Comparison of ENCODE assay signal across 11 cellular contexts in genomic region chr16:2913603-2914002, GRCh38. TPM values are rescaled to one million over a fixed set of nuclear protein-coding genes. Genes with fewer than 3 reads are reported as not detected.
DNase-seq lines count a peak whose midpoint lies in the region; ATAC-seq and TF ChIP-seq lines count a peak whose summit lies in the region.
"Had no signal": no experiment of that assay in that cellular context is flagged by ENCODE, and none has a peak within 500 bp of the region (broad histone marks: within the 10 kb centered on the region; RNA-seq: fewer than 3 reads in every experiment).

No MANE protein-coding gene starts in this region.

- H3K36me3 ChIP-seq in PC-3 (ENCODE audit: low read depth, low read length) = no peaks in the 10 kb centered on the region

- no peak overlapping the region for H3K27ac Mint-ChIP-seq in activated CD8-positive, alpha-beta T cell treated with anti-CD3 and anti-CD28 coated beads for 36 hours
- no peak overlapping the region for H3K27ac Mint-ChIP-seq in activated CD8-positive, alpha-beta T cell treated with anti-CD3 and anti-CD28 coated beads, Interleukin-2, amount 10 ng/mL, durations not matched to agents 7 days and 5 days
- H3K27ac Mint-ChIP-seq in progenitor cell of endocrine pancreas = no peak overlapping the region

- ATAC-seq in activated CD8-positive, alpha-beta T cell treated with anti-CD3 and anti-CD28 coated beads for 36 hours = no peak
- ATAC-seq in activated CD8-positive, alpha-beta T cell treated with anti-CD3 and anti-CD28 coated beads, Interleukin-2, amount 10 ng/mL, durations not matched to agents 7 days and 5 days = no peak
- ATAC-seq in PC-3 = no peak
- no peak for ATAC-seq in GM18870 (IDR thresholded peaks at IDR 0.05; ENCODE audit: unreplicated experiment)

- no peak for TF ChIP-seq CTCF in activated CD8-positive, alpha-beta T cell treated with anti-CD3 and anti-CD28 coated beads for 36 hours (IDR thresholded peaks at IDR 0.05)
- TF ChIP-seq CTCF in PC-3 (conservative IDR thresholded peaks at IDR 0.05; ENCODE audit: low read depth, low read length) (no peak), dorsolateral prefrontal cortex (IDR thresholded peaks at IDR 0.05 in 54 of 56, conservative IDR thresholded peaks at IDR 0.05 in 2 of 56; ENCODE audit: low read depth in 1 of 56, partially characterized antibody in 56 of 56) (no peak), progenitor cell of endocrine pancreas (IDR thresholded peaks at IDR 0.05; ENCODE audit: unreplicated experiment) (no peak)

- peaks cover 29% of the 10 kb centered on the region for H3K4me1 ChIP-seq in PC-3 (ENCODE audit: insufficient read depth, low read length)

- no peaks in the 10 kb centered on the region for H4K20me1 ChIP-seq in PC-3 (ENCODE audit: low read length)

- no peak overlapping the region for H3K4me3 ChIP-seq in PC-3 (ENCODE audit: low read length)
- H3K4me3 ChIP-seq in dorsolateral prefrontal cortex = peak overlapping the region in 46 of 59 donors; percentile 75 to 96 (median 87)
- H3K4me3 ChIP-seq: lung had no signal

- DNase-seq in activated CD8-positive, alpha-beta T cell treated with anti-CD3 and anti-CD28 coated beads for 36 hours = no peak
- no peak for DNase-seq in activated CD8-positive, alpha-beta T cell treated with anti-CD3 and anti-CD28 coated beads, Interleukin-2, amount 10 ng/mL, durations not matched to agents 7 days and 5 days
- no peak for DNase-seq in PC-3
- DNase-seq in dorsolateral prefrontal cortex = no peak
- DNase-seq in progenitor cell of endocrine pancreas (ENCODE audit: low spot score, unreplicated experiment) = no peak
- DNase-seq in HT-29 (ENCODE audit: low spot score) = no peak
- no peak for DNase-seq in NCI-H748 (lab: John Stamatoyannopoulos, UW; ENCODE audit: unreplicated experiment)

- peaks cover 4% of the 10 kb centered on the region for H3F3A ChIP-seq in PC-3 (ENCODE audit: low read length, unreplicated experiment)

- no peaks in the 10 kb centered on the region for H3K9me3 Mint-ChIP-seq in activated CD8-positive, alpha-beta T cell treated with anti-CD3 and anti-CD28 coated beads for 36 hours
- no peaks in the 10 kb centered on the region for H3K9me3 Mint-ChIP-seq in activated CD8-positive, alpha-beta T cell treated with anti-CD3 and anti-CD28 coated beads, Interleukin-2, amount 10 ng/mL, durations not matched to agents 7 days and 5 days (ENCODE audit: insufficient read depth)
- H3K9me3 Mint-ChIP-seq in progenitor cell of endocrine pancreas (ENCODE audit: low read depth) = no peaks in the 10 kb centered on the region

- POLR2A ChIA-PET in activated CD8-positive, alpha-beta T cell treated with anti-CD3 and anti-CD28 coated beads for 36 hours (lab: Charles Lee) = interaction anchor here (0.7 to 1.4 kb wide), 3 partner anchors 11 to 75 kb away, joined by 3 to 5 read pairs (median 4); no protein-coding TSS in a partner anchor
- POLR2A ChIA-PET in activated CD8-positive, alpha-beta T cell treated with anti-CD3 and anti-CD28 coated beads, Interleukin-2, amount 10 ng/mL, durations not matched to agents 7 days and 5 days (lab: Charles Lee) = interaction anchor here (1.1 kb wide), 1 partner anchor 8 kb away, joined by 3 read pairs; no protein-coding TSS in a partner anchor
- POLR2A ChIA-PET in PC-3 (lab: Charles Lee; ENCODE audit: unreplicated experiment) = no interaction called here

- H2AFZ ChIP-seq in PC-3 (ENCODE audit: low read length) = no peak overlapping the region

- H3K79me2 ChIP-seq in PC-3 (ENCODE audit: low read length) = peaks cover 17% of the 10 kb centered on the region

- H3K36me3 Mint-ChIP-seq in activated CD8-positive, alpha-beta T cell treated with anti-CD3 and anti-CD28 coated beads for 36 hours (ENCODE audit: low read depth) = peaks cover 6% of the 10 kb centered on the region
- H3K36me3 Mint-ChIP-seq in activated CD8-positive, alpha-beta T cell treated with anti-CD3 and anti-CD28 coated beads, Interleukin-2, amount 10 ng/mL, durations not matched to agents 7 days and 5 days (ENCODE audit: low read depth) = peaks cover 15% of the 10 kb centered on the region
- H3K36me3 Mint-ChIP-seq in progenitor cell of endocrine pancreas (ENCODE audit: insufficient read depth) = no peaks in the 10 kb centered on the region

- no peak overlapping the region for H3K27ac ChIP-seq in PC-3 (ENCODE audit: low read length)
- peak overlapping the region in 9 of 59 donors; percentile 85 to 92 (median 89) for H3K27ac ChIP-seq in dorsolateral prefrontal cortex

- no peak overlapping the region for H3K9ac ChIP-seq in PC-3 (ENCODE audit: low read length)

- no peaks in the 10 kb centered on the region for H3K9me2 ChIP-seq in PC-3 (replicated peaks; ENCODE audit: low read length)

- H3K4me2 ChIP-seq in PC-3 (ENCODE audit: low read length) = peak overlapping the region; percentile 81; the same call in 1 of the 2 replicates

- intact Hi-C loops in activated CD8-positive, alpha-beta T cell treated with anti-CD3 and anti-CD28 coated beads for 36 hours (cut with micrococcal nuclease) = loop anchor here (5.0 kb wide), 1 partner anchor 36 kb away; no protein-coding TSS in a partner anchor
- intact Hi-C loops in PC-3 (cut with micrococcal nuclease) = no loop called here
- intact Hi-C loops in dorsolateral prefrontal cortex (cut with DNase I) = loop anchor here in 1 of 2 donors (5.0 to 10.0 kb wide), 2 partner anchors 41 to 139 kb away; partner anchors contain the start of gene ELOB

- H3K4me1 Mint-ChIP-seq in activated CD8-positive, alpha-beta T cell treated with anti-CD3 and anti-CD28 coated beads for 36 hours (ENCODE audit: low read depth) = peaks cover 23% of the 10 kb centered on the region
- peaks cover 26% of the 10 kb centered on the region for H3K4me1 Mint-ChIP-seq in activated CD8-positive, alpha-beta T cell treated with anti-CD3 and anti-CD28 coated beads, Interleukin-2, amount 10 ng/mL, durations not matched to agents 7 days and 5 days (ENCODE audit: low read depth)
- peaks cover 4% of the 10 kb centered on the region for H3K4me1 Mint-ChIP-seq in progenitor cell of endocrine pancreas (ENCODE audit: low read depth)

- H3K27me3 Mint-ChIP-seq in activated CD8-positive, alpha-beta T cell treated with anti-CD3 and anti-CD28 coated beads for 36 hours = no peaks in the 10 kb centered on the region
- H3K27me3 Mint-ChIP-seq in activated CD8-positive, alpha-beta T cell treated with anti-CD3 and anti-CD28 coated beads, Interleukin-2, amount 10 ng/mL, durations not matched to agents 7 days and 5 days (ENCODE audit: low read depth) = peaks cover 5% of the 10 kb centered on the region
- peaks cover 17% of the 10 kb centered on the region for H3K27me3 Mint-ChIP-seq in progenitor cell of endocrine pancreas

- BruUV-seq in PC-3 (replicated peaks; lab: Mats Ljungman, UMichigan) = no TSS peak

- CTCF ChIA-PET in activated CD8-positive, alpha-beta T cell treated with anti-CD3 and anti-CD28 coated beads for 36 hours (lab: Charles Lee) = interaction anchor here (2.0 to 7.6 kb wide), 5 partner anchors 7 to 75 kb away, joined by 5 to 45 read pairs (median 25); no protein-coding TSS in a partner anchor
- CTCF ChIA-PET in activated CD8-positive, alpha-beta T cell treated with anti-CD3 and anti-CD28 coated beads, Interleukin-2, amount 10 ng/mL, durations not matched to agents 7 days and 5 days (lab: Charles Lee) = interaction anchor here (1.3 to 4.4 kb wide), 5 partner anchors 13 to 135 kb away, joined by 3 to 32 read pairs (median 14); no protein-coding TSS in a partner anchor
- CTCF ChIA-PET in PC-3 (lab: Charles Lee) = no interaction called here

- peak overlapping the region; percentile 85 for H3K4me3 Mint-ChIP-seq in activated CD8-positive, alpha-beta T cell treated with anti-CD3 and anti-CD28 coated beads for 36 hours
- H3K4me3 Mint-ChIP-seq in activated CD8-positive, alpha-beta T cell treated with anti-CD3 and anti-CD28 coated beads, Interleukin-2, amount 10 ng/mL, durations not matched to agents 7 days and 5 days = no peak overlapping the region
- H3K4me3 Mint-ChIP-seq in progenitor cell of endocrine pancreas (ENCODE audit: low read depth) = peak overlapping the region; percentile 83

- H3K27me3 ChIP-seq in PC-3 (ENCODE audit: low read length) (no peaks in the 10 kb centered on the region), dorsolateral prefrontal cortex (no peaks in the 10 kb centered on the region)
- H3K27me3 ChIP-seq: tibial nerve had no signal

- H3K9me3 ChIP-seq in PC-3 (ENCODE audit: low read length) = no peaks in the 10 kb centered on the region
- H3K9me3 ChIP-seq: tibial nerve had no signal

RNA-seq across cellular contexts. Expression of gene FLYWCH1, which starts 1.9 kb away (rescaled TPM):
- total RNA-seq in activated CD8-positive, alpha-beta T cell treated with anti-CD3 and anti-CD28 coated beads for 36 hours = 10 to 100 TPM; 33.4 to 34.9 TPM
- 10 to 100 TPM; 44.6 to 48.9 TPM for total RNA-seq in activated CD8-positive, alpha-beta T cell treated with anti-CD3 and anti-CD28 coated beads, Interleukin-2, amount 10 ng/mL, durations not matched to agents 7 days and 5 days
- 41.4 and 54.7 TPM in 2 replicates for total RNA-seq in PC-3 (2014; rRNA removed)
- total RNA-seq in dorsolateral prefrontal cortex = 100 to 1,000 TPM in 24 of 120 experiments, 10 to 100 TPM in 96; 55.0 to 127 (median 86.7) TPM
- total RNA-seq in progenitor cell of endocrine pancreas = 19.5 and 20.7 TPM in 2 replicates
- total RNA-seq in HT-29 (2014; rRNA removed; shearing (Covaris generic)) = 25.8 and 30.1 TPM in 2 replicates

RNA-seq across cellular contexts. Expression of gene FLYWCH2, which starts 30.6 kb away (rescaled TPM):
- total RNA-seq in activated CD8-positive, alpha-beta T cell treated with anti-CD3 and anti-CD28 coated beads for 36 hours = 10 to 100 TPM; 18.9 to 19.3 TPM
- total RNA-seq in activated CD8-positive, alpha-beta T cell treated with anti-CD3 and anti-CD28 coated beads, Interleukin-2, amount 10 ng/mL, durations not matched to agents 7 days and 5 days = 10 to 100 TPM; 22.5 to 22.8 TPM
- total RNA-seq in PC-3 (2014; rRNA removed) (92.0 and 100 TPM in 2 replicates), dorsolateral prefrontal cortex (10 to 100 TPM; 19.4 to 46.0 (median 31.2) TPM), progenitor cell of endocrine pancreas (26.3 and 26.9 TPM in 2 replicates)
- total RNA-seq in HT-29 (2014; rRNA removed; shearing (Covaris generic)) = 47.4 and 52.2 TPM in 2 replicates

RNA-seq across cellular contexts. Expression of gene KREMEN2, which starts 50.5 kb away (rescaled TPM):
- under 1 TPM in 1 of 2 experiments, not detected in 1; 0.22 TPM for total RNA-seq in activated CD8-positive, alpha-beta T cell treated with anti-CD3 and anti-CD28 coated beads for 36 hours
- under 1 TPM in 1 of 2 experiments, not detected in 1; 0.18 TPM for total RNA-seq in activated CD8-positive, alpha-beta T cell treated with anti-CD3 and anti-CD28 coated beads, Interleukin-2, amount 10 ng/mL, durations not matched to agents 7 days and 5 days
- total RNA-seq in PC-3 (2014; rRNA removed) (3.6 and 7.1 TPM in 2 replicates), dorsolateral prefrontal cortex (under 1 TPM in 24 of 120 experiments, not detected in 96; 0.22 to 0.68 (median 0.41) TPM), progenitor cell of endocrine pancreas (0.31 and 0.47 TPM in 2 replicates)
- 0.08 and 0.31 TPM in 2 replicates for total RNA-seq in HT-29 (2014; rRNA removed; shearing (Covaris generic))
- total RNA-seq: tibial nerve had no signal

RNA-seq across cellular contexts. Expression of gene PAQR4, which starts 55.5 kb away (rescaled TPM):
- total RNA-seq in activated CD8-positive, alpha-beta T cell treated with anti-CD3 and anti-CD28 coated beads for 36 hours = 10 to 100 TPM; 29.4 to 30.4 TPM
- 10 to 100 TPM; 53.6 to 57.7 TPM for total RNA-seq in activated CD8-positive, alpha-beta T cell treated with anti-CD3 and anti-CD28 coated beads, Interleukin-2, amount 10 ng/mL, durations not matched to agents 7 days and 5 days
- 37.9 and 45.0 TPM in 2 replicates for total RNA-seq in PC-3 (2014; rRNA removed)
- 100 to 1,000 TPM in 6 of 120 experiments, 10 to 100 TPM in 114; 31.9 to 177 (median 57.8) TPM for total RNA-seq in dorsolateral prefrontal cortex
- total RNA-seq in progenitor cell of endocrine pancreas = 13.0 and 13.1 TPM in 2 replicates
- total RNA-seq in HT-29 (2014; rRNA removed; shearing (Covaris generic)) = 97.9 and 106 TPM in 2 replicates

RNA-seq across cellular contexts. Expression of gene PRSS22, which starts 55.6 kb away (rescaled TPM):
- total RNA-seq in activated CD8-positive, alpha-beta T cell treated with anti-CD3 and anti-CD28 coated beads for 36 hours = not detected
- total RNA-seq in activated CD8-positive, alpha-beta T cell treated with anti-CD3 and anti-CD28 coated beads, Interleukin-2, amount 10 ng/mL, durations not matched to agents 7 days and 5 days = not detected
- total RNA-seq in PC-3 (2014; rRNA removed) = 36.9 and 42.5 TPM in 2 replicates
- total RNA-seq in dorsolateral prefrontal cortex = under 1 TPM in 2 of 120 experiments, not detected in 118; 0.50 to 0.63 TPM
- 23.3 and 25.9 TPM in 2 replicates for total RNA-seq in progenitor cell of endocrine pancreas
- total RNA-seq in HT-29 (2014; rRNA removed; shearing (Covaris generic)) = 97.1 and 114 TPM in 2 replicates
- total RNA-seq: M059J, tibial nerve had no signal
